8 cellular contexts compared by ENCODE assay signal in the genomic region with DNA sequence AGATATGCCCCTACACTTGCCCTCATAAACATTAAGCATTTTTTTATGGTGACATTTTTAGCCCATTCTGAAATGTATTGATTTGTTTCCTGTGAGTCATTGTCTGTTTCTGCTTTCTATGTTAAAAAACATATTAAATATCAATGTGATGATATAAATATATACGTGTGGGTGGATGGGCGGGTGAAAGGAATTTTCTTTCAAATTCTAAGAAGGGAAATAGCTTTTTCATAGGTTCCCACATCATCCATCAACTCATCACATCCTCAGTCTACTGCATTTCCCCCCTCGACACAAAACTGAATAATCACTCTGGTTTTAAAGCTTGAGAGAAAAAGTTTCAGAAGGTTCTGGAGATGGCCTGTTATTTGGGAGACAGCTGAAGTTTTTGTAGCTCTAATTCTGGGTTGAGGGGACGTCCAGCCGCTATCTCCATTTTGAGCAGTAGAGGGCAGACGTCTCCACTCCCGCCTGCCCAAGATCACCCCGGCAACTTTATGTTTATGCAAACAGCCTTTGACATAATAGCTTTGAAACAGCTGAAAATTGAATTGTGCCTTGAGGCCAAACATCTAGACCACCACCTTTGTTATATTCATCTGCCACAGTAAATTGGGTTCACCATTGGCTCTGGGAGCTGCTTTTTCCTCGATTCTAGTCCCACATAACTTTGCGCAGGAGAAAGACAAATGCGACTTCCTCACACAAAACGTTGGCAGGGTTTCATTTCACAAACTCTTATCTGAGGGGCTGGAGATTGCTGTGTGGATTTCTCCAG.
DNase-seq lines count a peak whose midpoint lies in the region; ATAC-seq and TF ChIP-seq lines count a peak whose summit lies in the region.

No MANE protein-coding gene starts in this region.

- H3K27me3 Mint-ChIP-seq in progenitor cell of endocrine pancreas: peaks cover 3% of the 10 kb centered on the region

- no peaks in the 10 kb centered on the region for H3K9me3 Mint-ChIP-seq in progenitor cell of endocrine pancreas (ENCODE audit: low read depth)

- H3K27me3 ChIP-seq in Karpas-422 (ENCODE audit: low read length) (no peaks in the 10 kb centered on the region), SJCRH30 (no peaks in the 10 kb centered on the region), cardiac muscle cell (no peaks in the 10 kb centered on the region)

- H3K9me3 ChIP-seq in Karpas-422 (ENCODE audit: low read length) (no peaks in the 10 kb centered on the region), SJCRH30 (replicated peaks) (no peaks in the 10 kb centered on the region), cardiac muscle cell (ENCODE audit: low read depth) (no peaks in the 10 kb centered on the region)

- H3K27ac ChIP-seq in Karpas-422 (ENCODE audit: low read length) (no peak overlapping the region), SJCRH30 (peak overlapping the region; percentile 59), cardiac muscle cell (no peak overlapping the region)

- H3K4me3 ChIP-seq in Karpas-422 (ENCODE audit: low read length) (no peak overlapping the region), SJCRH30 (peak overlapping the region; percentile 46), cardiac muscle cell (no peak overlapping the region)

- DNase-seq in AG20443 (ENCODE audit: low spot score) (peak; percentile 89), GM19240 (ENCODE audit: insufficient read length, low spot score) (peak; percentile 35), Karpas-422 (peak; percentile 82), SJCRH30 (peak; percentile 80 to 90), cardiac muscle cell (ENCODE audit: low read depth in 1 of 2, low spot score in 1 of 2) (peak; percentile 59 to 85), progenitor cell of endocrine pancreas (ENCODE audit: low spot score, unreplicated experiment) (peak; percentile 38)
- peak; percentile 13 for DNase-seq in activated naive CD8-positive, alpha-beta T cell treated with anti-CD3 and anti-CD28 coated beads, Interleukin-2, amount 50 U/mL, for 16 hours (ENCODE audit: low read depth, low spot score)

- no peak overlapping the region for H2AFZ ChIP-seq in Karpas-422 (ENCODE audit: low read length)

- no peak overlapping the region for H3K4me2 ChIP-seq in Karpas-422 (ENCODE audit: low read depth, low read length, poor library complexity, severe bottlenecking)

- H4K20me1 ChIP-seq in Karpas-422 (ENCODE audit: insufficient read depth, low read depth, low read length): no peaks in the 10 kb centered on the region

- no peaks in the 10 kb centered on the region for H3K4me1 ChIP-seq in Karpas-422 (ENCODE audit: low read length)
- H3K4me1 ChIP-seq in SJCRH30: no peaks in the 10 kb centered on the region
- H3K4me1 ChIP-seq in cardiac muscle cell (ENCODE audit: low read depth): peaks cover 4% of the 10 kb centered on the region

- peak; percentile 88 for TF ChIP-seq CTCF in cardiac muscle cell (IDR thresholded peaks at IDR 0.05; ENCODE audit: low read depth, low read length)
- peak; percentile 82 for TF ChIP-seq CTCF in progenitor cell of endocrine pancreas (IDR thresholded peaks at IDR 0.05; ENCODE audit: unreplicated experiment)

- no peaks in the 10 kb centered on the region for H3K9me2 ChIP-seq in Karpas-422 (replicated peaks; ENCODE audit: insufficient read depth, low read length)

- H3K36me3 ChIP-seq in Karpas-422 (ENCODE audit: insufficient read depth, low read length) (no peaks in the 10 kb centered on the region), SJCRH30 (no peaks in the 10 kb centered on the region), cardiac muscle cell (no peaks in the 10 kb centered on the region)

- H3K27ac Mint-ChIP-seq in progenitor cell of endocrine pancreas: no peak overlapping the region

- H3K4me1 Mint-ChIP-seq in progenitor cell of endocrine pancreas (ENCODE audit: low read depth): peaks cover 5% of the 10 kb centered on the region

- H3K4me3 Mint-ChIP-seq in progenitor cell of endocrine pancreas (ENCODE audit: low read depth): peak overlapping the region; percentile 68

- no peak for ATAC-seq in GM18858 (IDR thresholded peaks at IDR 0.05; ENCODE audit: unreplicated experiment)

- no peaks in the 10 kb centered on the region for H3K79me2 ChIP-seq in Karpas-422 (ENCODE audit: low read length)

- H3K9ac ChIP-seq in Karpas-422 (ENCODE audit: low read length): no peak overlapping the region

- H3K36me3 Mint-ChIP-seq in progenitor cell of endocrine pancreas (ENCODE audit: insufficient read depth): no peaks in the 10 kb centered on the region

Comparison
In these comparisons a context has a peak if more than half of its experiments do, and no peak if none do; other contexts are left out.
1. DNase-seq: peak in every context shown above with its lines; median percentile 89 in AG20443; 85 in SJCRH30; 82 in Karpas-422; 72 in cardiac muscle cell; 38 in progenitor cell of endocrine pancreas; 35 in GM19240; 13 in activated naive CD8-positive, alpha-beta T cell treated with anti-CD3 and anti-CD28 coated beads, Interleukin-2, amount 50 U/mL, for 16 hours.